8 cellular contexts compared by ENCODE assay signal in genomic region chr10:73246783-73247508, GRCh38. TPM values are rescaled to one million over a fixed set of nuclear protein-coding genes. Genes with fewer than 3 reads are reported as not detected.
A peak's percentile ranks its signal among the peaks of the same experiment; 100 is the strongest.
DNase-seq lines count a peak whose midpoint lies in the region; ATAC-seq and TF ChIP-seq lines count a peak whose summit lies in the region.

A gene with protein sequence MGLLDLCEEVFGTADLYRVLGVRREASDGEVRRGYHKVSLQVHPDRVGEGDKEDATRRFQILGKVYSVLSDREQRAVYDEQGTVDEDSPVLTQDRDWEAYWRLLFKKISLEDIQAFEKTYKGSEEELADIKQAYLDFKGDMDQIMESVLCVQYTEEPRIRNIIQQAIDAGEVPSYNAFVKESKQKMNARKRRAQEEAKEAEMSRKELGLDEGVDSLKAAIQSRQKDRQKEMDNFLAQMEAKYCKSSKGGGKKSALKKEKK (minus strand): TSS chr10:73247255. CDS start chr10:73247189, 66 bp downstream.

- peak within 1 kb of the TSS; percentile 97 for H3K4me3 Mint-ChIP-seq in activated T-helper 1 cell treated with anti-CD3 and anti-CD28 coated beads, Interleukin-12 subunit alpha, Interleukin-12 subunit beta, Interleukin-2, Interleukin-4 antibody, amounts not matched to agents 30 ng/mL and 10 ng/mL and 1 ng/mL, durations not matched to agents 14 hours and 24 hours and 36 hours
- H3K4me3 Mint-ChIP-seq in naive thymus-derived CD8-positive, alpha-beta T cell, result peak within 1 kb of the TSS; percentile 91 to 98 (median 95)

- H3K9ac ChIP-seq in Karpas-422 (ENCODE audit: low read length) (peak within 1 kb of the TSS; percentile 84), fibroblast of lung (ENCODE audit: insufficient read depth, low read length) (peak within 1 kb of the TSS; percentile 78)

- intact Hi-C loops in activated T-helper 1 cell treated with anti-CD3 and anti-CD28 coated beads, Interleukin-12 subunit alpha, Interleukin-12 subunit beta, Interleukin-2, Interleukin-4 antibody, amounts not matched to agents 30 ng/mL and 10 ng/mL and 1 ng/mL, durations not matched to agents 14 hours and 24 hours and 36 hours (cut with micrococcal nuclease), result loop anchor here (1.0 to 10.0 kb wide), 6 partner anchors 135 to 1865 kb away; partner anchors contain the start of genes ANXA7, CHCHD1, NUDT13 and SAMD8

- H3K27me3 ChIP-seq in DOHH2 (ENCODE audit: control insufficient read depth, low read length) (no peaks in the 10 kb centered on the region), Karpas-422 (ENCODE audit: low read length) (no peaks in the 10 kb centered on the region), fibroblast of lung (ENCODE audit: control insufficient read depth, insufficient read depth, low read length) (no peaks in the 10 kb centered on the region)

- peak within 1 kb of the TSS; percentile 97 for H3K4me3 ChIP-seq in DOHH2 (ENCODE audit: low read length)
- H3K4me3 ChIP-seq in Karpas-422 (ENCODE audit: low read length), result peak within 1 kb of the TSS; percentile 90
- H3K4me3 ChIP-seq in fibroblast of lung (replicated peaks in 1 of 4; ENCODE audit: control extremely low read depth in 1 of 4, insufficient read depth in 1 of 4, low read depth in 3 of 4, low read length in 4 of 4), result peak within 1 kb of the TSS; percentile 76 to 93 (median 86)

- H4K20me1 ChIP-seq in DOHH2 (ENCODE audit: control insufficient read depth, insufficient read depth, low read depth, low read length) (peaks cover 4% of the 10 kb centered on the region; the same call in 1 of the 2 replicates), Karpas-422 (ENCODE audit: insufficient read depth, low read depth, low read length) (no peaks in the 10 kb centered on the region), fibroblast of lung (ENCODE audit: control insufficient read depth, extremely low read depth, insufficient read depth, low read length) (no peaks in the 10 kb centered on the region)

- H3K4me1 Mint-ChIP-seq in activated T-helper 1 cell treated with anti-CD3 and anti-CD28 coated beads, Interleukin-12 subunit alpha, Interleukin-12 subunit beta, Interleukin-2, Interleukin-4 antibody, amounts not matched to agents 30 ng/mL and 10 ng/mL and 1 ng/mL, durations not matched to agents 14 hours and 24 hours and 36 hours (ENCODE audit: low read depth), result peaks cover 67% of the 10 kb centered on the region
- peaks cover 11 to 72% (median 51%) of the 10 kb centered on the region in 4 donors for H3K4me1 Mint-ChIP-seq in naive thymus-derived CD8-positive, alpha-beta T cell

- H3F3A ChIP-seq in DOHH2 (ENCODE audit: control insufficient read depth, insufficient read depth), result peaks cover 29% of the 10 kb centered on the region

- POLR2A ChIA-PET in naive thymus-derived CD8-positive, alpha-beta T cell (lab: Charles Lee), result interaction anchor here (0.7 to 2.5 kb wide), 11 partner anchors 8 to 379 kb away, joined by 3 to 16 read pairs (median 4); partner anchors contain the start of genes ANXA7, CFAP70, ECD and FAM149B1

- H3K27ac ChIP-seq in DOHH2 (ENCODE audit: low read depth, low read length), result peak within 1 kb of the TSS; percentile 87
- H3K27ac ChIP-seq in Karpas-422 (ENCODE audit: low read length), result peak within 1 kb of the TSS; percentile 83
- peak within 1 kb of the TSS; percentile 84 for H3K27ac ChIP-seq in fibroblast of lung (ENCODE audit: insufficient read depth, low read length)

- peaks cover 91% of the 10 kb centered on the region for H3K36me3 ChIP-seq in DOHH2 (ENCODE audit: control insufficient read depth, low read length)
- H3K36me3 ChIP-seq in Karpas-422 (ENCODE audit: insufficient read depth, low read length), result peaks cover 49% of the 10 kb centered on the region
- H3K36me3 ChIP-seq in fibroblast of lung (ENCODE audit: control insufficient read depth, insufficient read depth, low read length), result peaks cover 5% of the 10 kb centered on the region

- peak; percentile 78 for ATAC-seq in GM21825 (IDR thresholded peaks at IDR 0.05; ENCODE audit: unreplicated experiment)
- peak; percentile 89 to 91 for ATAC-seq in naive thymus-derived CD8-positive, alpha-beta T cell

- DNase-seq in Karpas-422 (peak; percentile 98), RKO (ENCODE audit: low spot score) (peak; percentile 97), fibroblast of lung (ENCODE audit: low read depth in 2 of 2) (peak; percentile 92)
- DNase-seq in activated T-helper 1 cell treated with anti-CD3 and anti-CD28 coated beads, Interleukin-12 subunit alpha, Interleukin-12 subunit beta, Interleukin-2, Interleukin-4 antibody, amounts not matched to agents 30 ng/mL and 10 ng/mL and 1 ng/mL, durations not matched to agents 14 hours and 24 hours and 36 hours (ENCODE audit: low spot score), result peak; percentile 96
- peak; percentile 93 to 97 (median 96) for DNase-seq in naive thymus-derived CD8-positive, alpha-beta T cell
- DNase-seq in stimulated activated naive CD4-positive, alpha-beta T cell (lab: John Stamatoyannopoulos, UW), result peak; percentile 92 to 97 (median 95)

- H3K9me3 Mint-ChIP-seq in activated T-helper 1 cell treated with anti-CD3 and anti-CD28 coated beads, Interleukin-12 subunit alpha, Interleukin-12 subunit beta, Interleukin-2, Interleukin-4 antibody, amounts not matched to agents 30 ng/mL and 10 ng/mL and 1 ng/mL, durations not matched to agents 14 hours and 24 hours and 36 hours, result no peaks in the 10 kb centered on the region
- no peaks in the 10 kb centered on the region for H3K9me3 Mint-ChIP-seq in naive thymus-derived CD8-positive, alpha-beta T cell

- H3K27ac Mint-ChIP-seq in activated T-helper 1 cell treated with anti-CD3 and anti-CD28 coated beads, Interleukin-12 subunit alpha, Interleukin-12 subunit beta, Interleukin-2, Interleukin-4 antibody, amounts not matched to agents 30 ng/mL and 10 ng/mL and 1 ng/mL, durations not matched to agents 14 hours and 24 hours and 36 hours, result peak within 1 kb of the TSS; percentile 95
- peak within 1 kb of the TSS; percentile 91 to 98 (median 96) for H3K27ac Mint-ChIP-seq in naive thymus-derived CD8-positive, alpha-beta T cell

- TF ChIP-seq CTCF in DOHH2 (IDR thresholded peaks at IDR 0.05; ENCODE audit: low read depth, low read length, poor library complexity, severe bottlenecking), result peak; percentile 23
- TF ChIP-seq CTCF in fibroblast of lung (conservative IDR thresholded peaks at IDR 0.05 in 1 of 2, IDR thresholded peaks at IDR 0.05 in 1 of 2; ENCODE audit: low read depth in 1 of 2, low read length in 2 of 2), result no peak

- no peaks in the 10 kb centered on the region for H3K9me2 ChIP-seq in DOHH2 (replicated peaks; ENCODE audit: control insufficient read depth, low read length)
- no peaks in the 10 kb centered on the region for H3K9me2 ChIP-seq in Karpas-422 (replicated peaks; ENCODE audit: insufficient read depth, low read length)

- H3K9me3 ChIP-seq in DOHH2 (ENCODE audit: control insufficient read depth, insufficient read depth, low read length) (no peaks in the 10 kb centered on the region), Karpas-422 (ENCODE audit: low read length) (no peaks in the 10 kb centered on the region), fibroblast of lung (ENCODE audit: control insufficient read depth, insufficient read depth, low read depth, low read length) (no peaks in the 10 kb centered on the region)

- H3K4me2 ChIP-seq in DOHH2 (ENCODE audit: low read length), result peak within 1 kb of the TSS; percentile 91
- H3K4me2 ChIP-seq in Karpas-422 (ENCODE audit: low read depth, low read length, poor library complexity, severe bottlenecking), result peak within 1 kb of the TSS; percentile 90
- peak within 1 kb of the TSS; percentile 90 for H3K4me2 ChIP-seq in fibroblast of lung (ENCODE audit: extremely low read depth, insufficient read depth, low read length)

- H3K79me2 ChIP-seq in DOHH2 (ENCODE audit: control insufficient read depth, low read length), result peaks cover 91% of the 10 kb centered on the region
- H3K79me2 ChIP-seq in Karpas-422 (ENCODE audit: low read length), result peaks cover 81% of the 10 kb centered on the region
- peaks cover 49% of the 10 kb centered on the region for H3K79me2 ChIP-seq in fibroblast of lung (ENCODE audit: control insufficient read depth, insufficient read depth, low read length)

- no peak within 1 kb of the TSS for H2AFZ ChIP-seq in Karpas-422 (ENCODE audit: low read length)
- peak within 1 kb of the TSS; percentile 59 for H2AFZ ChIP-seq in fibroblast of lung (ENCODE audit: low read length)

- H3K27me3 Mint-ChIP-seq in activated T-helper 1 cell treated with anti-CD3 and anti-CD28 coated beads, Interleukin-12 subunit alpha, Interleukin-12 subunit beta, Interleukin-2, Interleukin-4 antibody, amounts not matched to agents 30 ng/mL and 10 ng/mL and 1 ng/mL, durations not matched to agents 14 hours and 24 hours and 36 hours (ENCODE audit: insufficient read depth), result no peaks in the 10 kb centered on the region
- H3K27me3 Mint-ChIP-seq in naive thymus-derived CD8-positive, alpha-beta T cell, result no peaks in the 10 kb centered on the region

- H3K36me3 Mint-ChIP-seq in activated T-helper 1 cell treated with anti-CD3 and anti-CD28 coated beads, Interleukin-12 subunit alpha, Interleukin-12 subunit beta, Interleukin-2, Interleukin-4 antibody, amounts not matched to agents 30 ng/mL and 10 ng/mL and 1 ng/mL, durations not matched to agents 14 hours and 24 hours and 36 hours (ENCODE audit: low read depth), result peaks cover 66% of the 10 kb centered on the region
- H3K36me3 Mint-ChIP-seq in naive thymus-derived CD8-positive, alpha-beta T cell, result peaks cover 0 to 63% (median 15%) of the 10 kb centered on the region in 3 donors

- H3K4me1 ChIP-seq in DOHH2 (ENCODE audit: control insufficient read depth, low read length) (peaks cover 67% of the 10 kb centered on the region), Karpas-422 (ENCODE audit: low read length) (peaks cover 66% of the 10 kb centered on the region), fibroblast of lung (ENCODE audit: control insufficient read depth, extremely low read depth, insufficient read depth, low read length) (peaks cover 8% of the 10 kb centered on the region)

RNA-seq across cellular contexts. Expression of the gene that starts here (rescaled TPM):
- 31.7 and 44.1 TPM in 2 replicates for total RNA-seq in Karpas-422 (2014; rRNA removed; shearing (Covaris generic); ENCODE audit: low replicate concordance)
- total RNA-seq in activated T-helper 1 cell treated with anti-CD3 and anti-CD28 coated beads, Interleukin-12 subunit alpha, Interleukin-12 subunit beta, Interleukin-2, Interleukin-4 antibody, amounts not matched to agents 30 ng/mL and 10 ng/mL and 1 ng/mL, durations not matched to agents 14 hours and 24 hours and 36 hours, result 55.4 and 55.5 TPM in 2 replicates
- 14.5 and 20.3 TPM in 2 replicates for total RNA-seq in fibroblast of lung
- 16.3 and 31.4 TPM in 2 replicates for polyA plus RNA-seq in fibroblast of lung
- polyA plus RNA-seq in fibroblast of lung (2012), result 9.3 and 23.6 TPM in 2 replicates
- 1.5 and 16.6 TPM in 2 replicates for polyA minus RNA-seq in fibroblast of lung (ENCODE audit: low replicate concordance)
- 10 to 100 TPM; 28.5 to 30.8 TPM for total RNA-seq in naive thymus-derived CD8-positive, alpha-beta T cell
- polyA plus RNA-seq in naive thymus-derived CD8-positive, alpha-beta T cell, result 10 to 100 TPM; 27.5 to 28.7 (median 27.6) TPM

Comparison
In these comparisons a context has a peak if more than half of its experiments do, and no peak if none do; other contexts are left out.
1. Peak in every context shown above with its lines: DNase-seq, ATAC-seq, H3K4me3 ChIP-seq and H3K27ac ChIP-seq.